In the genomic region with DNA sequence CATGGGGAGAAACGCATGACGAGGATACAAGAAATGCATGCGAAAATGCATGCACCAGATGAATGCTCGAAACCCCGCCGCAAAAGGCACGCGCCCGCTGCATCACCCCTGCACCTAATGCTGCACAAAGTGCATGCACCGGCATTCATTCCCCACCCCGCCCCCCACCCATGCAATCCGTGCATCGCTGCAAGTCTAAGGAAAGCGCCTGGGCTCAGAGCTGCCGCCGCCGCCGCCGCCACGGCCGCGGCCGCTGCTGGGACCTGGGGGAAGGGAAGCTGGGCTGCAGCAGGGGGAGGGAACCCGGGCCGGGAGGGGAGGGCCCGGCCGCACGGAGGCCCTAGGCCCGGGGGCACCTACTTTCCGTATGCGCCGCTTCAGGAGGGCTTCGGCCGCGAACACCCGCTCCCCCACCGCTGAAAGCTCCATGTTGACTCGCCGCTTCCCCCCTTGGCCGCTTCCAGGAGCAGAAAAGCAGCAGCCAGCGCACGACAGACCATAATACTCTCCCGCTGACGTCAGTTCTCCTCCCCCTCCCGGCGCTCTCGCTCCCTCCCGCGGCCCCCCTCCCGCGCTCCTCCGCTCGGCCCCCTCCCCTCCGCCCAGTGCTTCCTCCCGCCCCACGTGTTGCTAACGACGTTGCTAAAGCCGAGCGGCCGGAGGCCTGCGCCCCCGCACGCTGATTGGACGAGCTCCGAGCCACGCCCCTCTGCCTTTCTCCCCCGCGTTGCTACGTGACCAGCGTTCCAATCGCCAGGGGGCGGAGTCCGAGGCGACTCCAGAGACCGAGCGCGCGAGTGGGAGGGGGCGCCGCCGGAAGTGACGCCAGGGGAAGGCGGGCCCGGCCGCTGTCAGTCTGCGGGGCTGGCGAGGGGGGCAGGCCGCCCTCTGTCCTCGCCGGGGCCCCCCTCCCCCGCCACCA, we compare ENCODE assay signal across 8 cellular contexts. TPM values are rescaled to one million over a fixed set of nuclear protein-coding genes. Genes with fewer than 3 reads are reported as not detected.
DNase-seq lines count a peak whose midpoint lies in the region; ATAC-seq lines count a peak whose summit lies in the region.

A gene (minus strand): TSS at position 508 of the 922 bp plus-strand sequence. CDS start 79 bp downstream, at position 429.

- H3K9me3 Mint-ChIP-seq in activated naive CD4-positive, alpha-beta T cell treated with anti-CD3 and anti-CD28 coated beads, Interleukin-2, amount 50 U/mL, for 24 hours: no peaks in the 10 kb centered on the region

- H3K27ac ChIP-seq in SK-N-MC (peak within 1 kb of the TSS; percentile 92), temporal lobe (ENCODE audit: low read depth, low read length) (peak within 1 kb of the TSS; percentile 4)

- peak; percentile 81 for ATAC-seq in HG02571 (IDR thresholded peaks at IDR 0.05; ENCODE audit: unreplicated experiment)

- H3K4me3 Mint-ChIP-seq in activated naive CD4-positive, alpha-beta T cell treated with anti-CD3 and anti-CD28 coated beads, Interleukin-2, amount 50 U/mL, for 24 hours: peak within 1 kb of the TSS; percentile 87

- peaks cover 2% of the 10 kb centered on the region for H3K36me3 Mint-ChIP-seq in activated naive CD4-positive, alpha-beta T cell treated with anti-CD3 and anti-CD28 coated beads, Interleukin-2, amount 50 U/mL, for 24 hours

- H3K4me3 ChIP-seq in SK-N-MC: peak within 1 kb of the TSS; percentile 84

- H3K9ac ChIP-seq in SK-N-MC (ENCODE audit: insufficient read length): peak within 1 kb of the TSS; percentile 74

- H3K4me1 Mint-ChIP-seq in activated naive CD4-positive, alpha-beta T cell treated with anti-CD3 and anti-CD28 coated beads, Interleukin-2, amount 50 U/mL, for 24 hours: peaks cover 29% of the 10 kb centered on the region

- peak within 1 kb of the TSS; percentile 88 for H3K27ac Mint-ChIP-seq in activated naive CD4-positive, alpha-beta T cell treated with anti-CD3 and anti-CD28 coated beads, Interleukin-2, amount 50 U/mL, for 24 hours

- no peaks in the 10 kb centered on the region for H3K9me3 ChIP-seq in SK-N-MC (ENCODE audit: low read depth, low read length)

- H3K27me3 Mint-ChIP-seq in activated naive CD4-positive, alpha-beta T cell treated with anti-CD3 and anti-CD28 coated beads, Interleukin-2, amount 50 U/mL, for 24 hours: peaks cover 28% of the 10 kb centered on the region

- H3K36me3 ChIP-seq in SK-N-MC (ENCODE audit: insufficient read depth, low read length): peaks cover 17% of the 10 kb centered on the region

- peak; percentile 99 for DNase-seq in GM04504 (ENCODE audit: low read depth)
- DNase-seq in NCI-H1048 (lab: John Stamatoyannopoulos, UW): peak; percentile 98
- peak; percentile 96 for DNase-seq in SK-N-MC (ENCODE audit: low read depth, low spot score)
- DNase-seq in glomerular visceral epithelial cell (ENCODE audit: extremely low spot score): peak; percentile 100
- DNase-seq in occipital lobe (lab: John Stamatoyannopoulos, UW): peak; percentile 98

RNA-seq across cellular contexts. Expression of the gene that starts here (rescaled TPM):
- total RNA-seq in occipital lobe (8.4 TPM), temporal lobe (4.9 TPM)

Comparison
In these comparisons a context has a peak if more than half of its experiments do, and no peak if none do; other contexts are left out.
1. Peak in every context shown above with its lines: DNase-seq, ATAC-seq, H3K4me3 ChIP-seq and H3K27ac ChIP-seq.